In the genomic region with DNA sequence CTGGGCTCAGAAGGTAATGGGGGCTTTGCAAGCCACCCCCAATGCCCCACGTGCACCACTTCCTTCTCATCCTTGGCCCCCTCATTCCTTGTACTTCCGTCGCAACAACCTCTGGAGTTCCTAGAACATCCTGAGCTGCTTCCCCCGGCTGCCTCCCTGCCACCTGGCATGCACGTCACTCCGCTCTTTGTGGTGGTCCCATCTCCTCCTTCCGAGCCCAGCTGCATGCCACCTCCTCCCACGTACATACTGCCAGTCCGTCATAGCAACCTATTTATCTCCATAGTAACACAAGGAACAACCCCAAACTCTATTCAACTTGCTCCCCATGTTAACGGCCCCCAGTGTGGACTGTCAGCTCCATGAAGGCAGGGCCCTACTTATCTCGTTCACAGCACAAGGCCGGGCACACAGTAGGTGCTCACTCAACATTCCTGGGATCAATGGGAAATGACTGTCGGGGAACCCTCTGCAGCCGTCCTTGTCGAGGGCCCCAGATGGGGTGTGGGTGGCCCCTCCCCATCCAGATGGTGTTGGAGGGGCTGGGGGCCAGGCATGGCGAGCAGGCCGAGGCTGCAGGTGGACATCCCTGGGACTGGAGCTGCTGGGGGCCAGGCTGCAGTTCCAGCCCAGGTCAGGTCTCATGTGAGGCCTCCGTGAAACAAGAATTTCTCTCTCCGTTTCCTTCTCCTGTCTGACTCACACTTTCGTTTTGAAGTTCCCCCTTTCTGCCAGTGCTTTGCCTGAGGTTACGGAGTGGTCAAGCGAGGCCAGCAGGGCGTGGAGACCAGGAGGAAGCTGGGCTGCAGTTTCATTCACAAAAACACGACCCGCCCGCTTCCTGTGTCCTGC, we compare ENCODE assay signal across 8 cellular contexts. TPM values are rescaled to one million over a fixed set of nuclear protein-coding genes. Genes with fewer than 3 reads are reported as not detected.
DNase-seq lines count a peak whose midpoint lies in the region; ATAC-seq and TF ChIP-seq lines count a peak whose summit lies in the region.

No MANE protein-coding gene starts in this region.

- H3K4me1 Mint-ChIP-seq in CD4-positive, alpha-beta memory T cell: peaks cover 41 to 71% (median 55%) of the 10 kb centered on the region in 4 donors

- H3K4me3 Mint-ChIP-seq in CD4-positive, alpha-beta memory T cell: peak overlapping the region; percentile 79 to 93 (median 86)

- DNase-seq in CD4-positive, alpha-beta memory T cell: peak; percentile 38 to 80 (median 56)
- DNase-seq in dermis microvascular lymphatic vessel endothelial cell (ENCODE audit: low read depth in 2 of 2) (peak; percentile 64 to 85), medulla oblongata (ENCODE audit: extremely low spot score) (peak; percentile 85), upper lobe of right lung (peak; percentile 91), NCI-H2029 treated with DMSO at 0.1 percent for 48 hours (lab: John Stamatoyannopoulos, UW) (no peak)

- H3K27ac ChIP-seq in CD4-positive, alpha-beta memory T cell (ENCODE audit: low read depth, low read length): peak overlapping the region; percentile 36
- H3K27ac ChIP-seq in SU-DHL-6 (ENCODE audit: low read depth, low read length): peak overlapping the region; percentile 82
- H3K27ac ChIP-seq in upper lobe of right lung: peak overlapping the region; percentile 89

- H4K20me1 ChIP-seq in SU-DHL-6 (ENCODE audit: low read depth, low read length): no peaks in the 10 kb centered on the region

- peak overlapping the region; percentile 78 to 99 (median 96) for H3K27ac Mint-ChIP-seq in CD4-positive, alpha-beta memory T cell

- H3K36me3 ChIP-seq in CD4-positive, alpha-beta memory T cell (ENCODE audit: insufficient read depth, low read length): no peaks in the 10 kb centered on the region
- no peaks in the 10 kb centered on the region for H3K36me3 ChIP-seq in SU-DHL-6 (ENCODE audit: low read length)
- H3K36me3 ChIP-seq in upper lobe of right lung: no peaks in the 10 kb centered on the region

- peak overlapping the region; percentile 59 for H3K4me2 ChIP-seq in SU-DHL-6 (ENCODE audit: low read depth, low read length, poor library complexity, severe bottlenecking)

- CTCF ChIA-PET in CD4-positive, alpha-beta memory T cell (lab: Charles Lee; ENCODE audit: partially characterized antibody): interaction anchor here (0.7 to 1.1 kb wide), 3 partner anchors 10 to 372 kb away, joined by 3 to 4 read pairs (median 3); no protein-coding TSS in a partner anchor

- H3K9me3 ChIP-seq in CD4-positive, alpha-beta memory T cell (ENCODE audit: control insufficient read depth in 1 of 2, low read length in 2 of 2): no peaks in the 10 kb centered on the region
- H3K9me3 ChIP-seq in SU-DHL-6 (ENCODE audit: insufficient read depth, low read length) (no peaks in the 10 kb centered on the region), upper lobe of right lung (no peaks in the 10 kb centered on the region)

- H3K27me3 ChIP-seq in CD4-positive, alpha-beta memory T cell (ENCODE audit: insufficient read depth, low read length): no peaks in the 10 kb centered on the region
- H3K27me3 ChIP-seq in SU-DHL-6 (ENCODE audit: low read length) (no peaks in the 10 kb centered on the region), upper lobe of right lung (no peaks in the 10 kb centered on the region)

- H3K36me3 Mint-ChIP-seq in CD4-positive, alpha-beta memory T cell: no peaks in the 10 kb centered on the region

- peaks cover 0 to 3% (median 0%) of the 10 kb centered on the region in 8 donors for H3K9me3 Mint-ChIP-seq in CD4-positive, alpha-beta memory T cell

- H3K79me2 ChIP-seq in SU-DHL-6 (ENCODE audit: insufficient read depth, low read length): no peaks in the 10 kb centered on the region

- H3K4me3 ChIP-seq in CD4-positive, alpha-beta memory T cell (ENCODE audit: low read length in 2 of 2): peak overlapping the region in 1 of 2 donors; percentile 39
- H3K4me3 ChIP-seq in SU-DHL-6 (ENCODE audit: insufficient read depth, low read length, poor library complexity, severe bottlenecking): peak overlapping the region; percentile 19
- H3K4me3 ChIP-seq in upper lobe of right lung: peak overlapping the region; percentile 23

- POLR2A ChIA-PET in CD4-positive, alpha-beta memory T cell (lab: Charles Lee; ENCODE audit: partially characterized antibody): interaction anchor here (0.6 to 2.7 kb wide), 5 partner anchors 11 to 495 kb away, joined by 3 to 13 read pairs (median 6); partner anchors contain the start of gene LTO1

- H3K27me3 Mint-ChIP-seq in CD4-positive, alpha-beta memory T cell: no peaks in the 10 kb centered on the region

- H3K4me1 ChIP-seq in CD4-positive, alpha-beta memory T cell (ENCODE audit: insufficient read depth, low read length): peaks cover 62% of the 10 kb centered on the region
- peaks cover 43% of the 10 kb centered on the region for H3K4me1 ChIP-seq in upper lobe of right lung

- TF ChIP-seq CTCF in SU-DHL-6 (IDR thresholded peaks at IDR 0.05; ENCODE audit: insufficient read depth, low read length, poor library complexity, severe bottlenecking) (no peak), upper lobe of right lung (IDR thresholded peaks at IDR 0.05) (no peak)

- ATAC-seq in GM19351 (IDR thresholded peaks at IDR 0.05; ENCODE audit: unreplicated experiment): peak; percentile 61
- peak; percentile 26 for ATAC-seq in HG03558 (IDR thresholded peaks at IDR 0.05; ENCODE audit: extremely low read depth, unreplicated experiment)
- ATAC-seq in upper lobe of right lung: peak; percentile 78

- no peaks in the 10 kb centered on the region for H3K9me2 ChIP-seq in SU-DHL-6 (replicated peaks; ENCODE audit: insufficient read depth, low read length)

- intact Hi-C loops in CD4-positive, alpha-beta memory T cell (cut with micrococcal nuclease): no loop called here
- intact Hi-C loops in upper lobe of right lung (cut with DNase I): loop anchor here (5.0 to 10.0 kb wide), 2 partner anchors 193 to 344 kb away; partner anchors contain the start of gene CCND1

- peak overlapping the region; percentile 22; the same call in 1 of the 2 replicates for H3K9ac ChIP-seq in SU-DHL-6 (ENCODE audit: low read length)

- H3F3A ChIP-seq in SU-DHL-6 (ENCODE audit: insufficient read depth): peaks cover 8% of the 10 kb centered on the region; the same call in 1 of the 2 replicates

- H2AFZ ChIP-seq in SU-DHL-6 (ENCODE audit: low read depth, low read length, severe bottlenecking): no peak overlapping the region

RNA-seq across cellular contexts. Expression of gene MYEOV, which starts 4.2 kb away (rescaled TPM):
- not detected for total RNA-seq in CD4-positive, alpha-beta memory T cell
- not detected for polyA plus RNA-seq in CD4-positive, alpha-beta memory T cell
- total RNA-seq in dermis microvascular lymphatic vessel endothelial cell (under 0.01 and 0.39 TPM in 2 replicates), upper lobe of right lung (0.23 TPM)

Comparison
In these comparisons a context has a peak if more than half of its experiments do, and no peak if none do; other contexts are left out.
1. H3K27ac ChIP-seq: peak in every context shown above with its lines; median percentile 89 in upper lobe of right lung; 82 in SU-DHL-6; 36 in CD4-positive, alpha-beta memory T cell.
2. ATAC-seq: peak in every context shown above with its lines; median percentile 78 in upper lobe of right lung; 61 in GM19351; 26 in HG03558.